1 cellular context compared by ENCODE assay signal in genomic region chr20:4891364-4891763, GRCh38.
TF ChIP-seq lines count a peak whose summit lies in the region.

No MANE protein-coding gene starts in this region.

TF ChIP-seq in HEK293, 187 proteins besides CTCF, POLR2A, EP300 and RAD21 (continued from another document):
- peak; percentile 15; the same call in 1 of the 2 replicates for TF ChIP-seq ZNF692 (tag by site-specific recombination; IDR thresholded peaks at IDR 0.05)
